Comparison of ENCODE assay signal across 18 cellular contexts in genomic region chr14:104784218-104784568, GRCh38.
"Had no signal": no experiment of that assay in that cellular context is flagged by ENCODE, and none has a peak within 500 bp of the region (broad histone marks: within the 10 kb centered on the region; RNA-seq: fewer than 3 reads in every experiment).

No MANE protein-coding gene starts in this region.

- H3K9me3 Mint-ChIP-seq: activated naive CD4-positive, alpha-beta T cell treated with anti-CD3 and anti-CD28 coated beads, Interleukin-2, amount 50 U/mL, for 72 hours; brain; nephron; stimulated activated memory B cell treated with anti-CD40 and anti-IgM and Interleukin-4, amounts not matched to agents 10 μg/mL and 1 μg/mL and 100 μg/mL, for 72 hours; WTC11 had no signal

- H3K36me3 ChIP-seq: transverse colon, vagina had no signal

- H3K27me3 ChIP-seq: heart left ventricle, stomach, suprapubic skin, transverse colon, vagina had no signal

- H3K27me3 Mint-ChIP-seq: brain; stimulated activated memory B cell treated with anti-CD40 and anti-IgM and Interleukin-4, amounts not matched to agents 10 μg/mL and 1 μg/mL and 100 μg/mL, for 72 hours had no signal

- H3K27ac Mint-ChIP-seq: activated naive CD4-positive, alpha-beta T cell treated with anti-CD3 and anti-CD28 coated beads, Interleukin-2, amount 50 U/mL, for 72 hours; nephron; WTC11 had no signal

- H3K27ac ChIP-seq: suprapubic skin, transverse colon, vagina had no signal

- H3K4me1 Mint-ChIP-seq: nephron, WTC11 had no signal

- H3K9me3 ChIP-seq: heart left ventricle, stomach, suprapubic skin, transverse colon, vagina had no signal

- H3K36me3 Mint-ChIP-seq: activated naive CD4-positive, alpha-beta T cell treated with anti-CD3 and anti-CD28 coated beads, Interleukin-2, amount 50 U/mL, for 72 hours; stimulated activated memory B cell treated with anti-CD40 and anti-IgM and Interleukin-4, amounts not matched to agents 10 μg/mL and 1 μg/mL and 100 μg/mL, for 72 hours; WTC11 had no signal

- DNase-seq: activated gamma-delta T cell treated with Interleukin-2 at 50 U/mL for 16 hours; activated T-cell treated with anti-CD3 and anti-CD28 coated beads, Interleukin-2, amount 50 U/mL, for 1 hour; aorta; effector memory CD4-positive, alpha-beta T cell; left ventricle myocardium superior; midbrain; small intestine; stimulated activated CD4-positive, alpha-beta T cell treated with anti-CD3 and anti-CD28 coated beads, Interleukin-2, amount 100 ng/mL, for 24 hours; transverse colon had no signal

- H3K4me3 ChIP-seq: heart left ventricle, stomach, suprapubic skin, transverse colon, vagina had no signal

- H3K4me3 Mint-ChIP-seq: brain; nephron; stimulated activated memory B cell treated with anti-CD40 and anti-IgM and Interleukin-4, amounts not matched to agents 10 μg/mL and 1 μg/mL and 100 μg/mL, for 72 hours; WTC11 had no signal
